In genomic region chr6:147504848-147505247, GRCh38 we compare ENCODE assay signal across 8 cellular contexts. TPM values are rescaled to one million over a fixed set of nuclear protein-coding genes. Genes with fewer than 3 reads are reported as not detected.
"Had no signal": no experiment of that assay in that cellular context is flagged by ENCODE, and none has a peak within 500 bp of the region (broad histone marks: within the 10 kb centered on the region; RNA-seq: fewer than 3 reads in every experiment).

No MANE protein-coding gene starts in this region.

- DNase-seq: IMR-90, KBM-7, KG1 had no signal

- H3K27ac Mint-ChIP-seq: IgD-negative memory B cell had no signal

- H3K9ac ChIP-seq: KMS-11 had no signal

- ATAC-seq: HepG2 had no signal

- H3K4me2 ChIP-seq: KMS-11 had no signal

- H3K27ac ChIP-seq: HL-60, KMS-11 had no signal

- H3K36me3 Mint-ChIP-seq: IgD-negative memory B cell had no signal

- FAIRE-seq: HepG2, HTR-8/SVneo had no signal

RNA-seq across cellular contexts. Expression of gene SAMD5, which starts 3.6 kb away (rescaled TPM):
- polyA plus RNA-seq: IgD-negative memory B cell had no signal
